Comparison of ENCODE assay signal across 8 cellular contexts in the genomic region with DNA sequence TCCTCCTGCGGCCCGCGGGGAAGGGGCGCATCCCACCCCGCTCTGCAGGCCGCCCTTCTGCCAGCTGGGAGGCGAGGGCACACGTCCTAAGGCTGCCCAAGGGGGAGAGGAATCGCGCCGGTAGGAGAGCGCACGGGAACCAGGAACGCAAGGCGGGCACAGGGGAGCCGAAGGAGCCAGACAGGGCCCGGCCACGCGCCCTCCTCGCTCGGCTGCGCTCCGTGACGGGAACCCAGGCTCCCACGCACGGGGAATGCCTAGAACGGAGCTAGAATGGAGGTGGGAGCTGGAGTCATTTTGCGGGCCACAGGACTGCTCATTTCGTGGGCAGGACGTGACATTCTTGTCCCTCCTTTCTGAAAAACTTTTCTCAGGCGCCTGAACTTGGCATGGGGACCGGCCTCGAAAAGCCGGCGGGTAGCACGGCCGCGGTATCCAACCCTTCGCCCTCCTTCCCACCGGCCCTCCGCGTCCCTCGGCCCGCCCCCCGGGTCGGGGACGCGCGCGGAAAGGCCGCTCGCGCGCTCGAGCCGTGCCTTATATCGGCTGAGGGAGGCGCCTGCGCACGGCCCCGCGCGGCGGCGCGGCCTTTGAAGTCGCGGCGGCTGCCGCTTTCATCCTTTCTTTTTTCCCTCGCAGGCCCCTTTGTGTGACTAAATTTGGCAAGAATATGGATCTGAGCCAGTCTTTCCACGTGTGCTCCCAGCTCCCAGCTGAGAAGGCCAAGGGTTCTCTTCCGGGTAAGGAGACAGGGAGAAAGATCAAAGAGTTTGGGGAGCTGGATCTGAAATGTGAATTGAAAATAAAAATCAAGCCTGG. TPM values are rescaled to one million over a fixed set of nuclear protein-coding genes. Genes with fewer than 3 reads are reported as not detected.
DNase-seq lines count a peak whose midpoint lies in the region; ATAC-seq and TF ChIP-seq lines count a peak whose summit lies in the region.

No MANE protein-coding gene starts in this region.

- H3K9me3 ChIP-seq in esophagus squamous epithelium (no peaks in the 10 kb centered on the region), thoracic aorta (no peaks in the 10 kb centered on the region)

- H3K4me1 Mint-ChIP-seq in natural killer cell = peaks cover 27 to 50% of the 10 kb centered on the region in 2 donors

- H3K36me3 ChIP-seq in esophagus squamous epithelium (no peaks in the 10 kb centered on the region), thoracic aorta (no peaks in the 10 kb centered on the region)

- H3K4me1 ChIP-seq in esophagus squamous epithelium (peaks cover 8 to 52% (median 14%) of the 10 kb centered on the region in 3 donors), thoracic aorta (ENCODE audit: control insufficient read depth in 1 of 2, low read depth in 2 of 2) (peaks cover 14 to 26% of the 10 kb centered on the region in 2 donors)

- peak overlapping the region; percentile 55 to 73 (median 64) for H3K4me3 ChIP-seq in esophagus squamous epithelium
- peak overlapping the region; percentile 88 for H3K4me3 ChIP-seq in thoracic aorta

- H3K27me3 ChIP-seq in esophagus squamous epithelium (peaks cover 0 to 84% (median 18%) of the 10 kb centered on the region in 4 donors), thoracic aorta (replicated peaks; ENCODE audit: insufficient read depth) (peaks cover 32% of the 10 kb centered on the region)

- H3K27ac ChIP-seq in esophagus squamous epithelium (peak overlapping the region; percentile 65 to 88 (median 76)), thoracic aorta (peak overlapping the region; percentile 1 to 12)

- intact Hi-C loops in esophagus squamous epithelium (cut with DNase I) = no loop called here
- intact Hi-C loops in natural killer cell (cut with micrococcal nuclease) = loop anchor here (5.0 kb wide), 1 partner anchor 56 kb away; no protein-coding TSS in a partner anchor

- DNase-seq in GM10266 (ENCODE audit: extremely low spot score) = peak; percentile 77
- peak; percentile 4 for DNase-seq in NCI-H2171 (lab: John Stamatoyannopoulos, UW)
- peak; percentile 62 for DNase-seq in activated T-cell treated with anti-CD3 and anti-CD28 coated beads for 24 hours (ENCODE audit: low read depth)
- no peak for DNase-seq in esophagus squamous epithelium (lab: John Stamatoyannopoulos, UW)
- DNase-seq in natural killer cell = peak; percentile 53
- DNase-seq in thoracic aorta (ENCODE audit: low spot score) = no peak
- DNase-seq in AML-193 (lab: John Stamatoyannopoulos, UW) = no peak

- no peaks in the 10 kb centered on the region for H3K9me3 Mint-ChIP-seq in natural killer cell

- H3K27me3 Mint-ChIP-seq in natural killer cell (ENCODE audit: low read depth in 2 of 2) = peaks cover 47 to 48% of the 10 kb centered on the region in 2 donors

- peak overlapping the region; percentile 89 for H3K4me3 Mint-ChIP-seq in natural killer cell

- TF ChIP-seq POLR2A in esophagus squamous epithelium (IDR thresholded peaks at IDR 0.05) = peak in 1 of 4 donors; percentile 57

- no peak for TF ChIP-seq CTCF in GM10266 (IDR thresholded peaks at IDR 0.05; ENCODE audit: control insufficient read depth, insufficient read depth, low read depth, missing control alignments)
- TF ChIP-seq CTCF in esophagus squamous epithelium (IDR thresholded peaks at IDR 0.05) = no peak
- TF ChIP-seq CTCF in natural killer cell (IDR thresholded peaks at IDR 0.05) = no peak
- no peak for TF ChIP-seq CTCF in thoracic aorta (IDR thresholded peaks at IDR 0.05)

- 0% methylated on average over 21 to 41 of the region's 73 CpGs for WGBS in esophagus squamous epithelium, 2 donors

- ATAC-seq in HG02678 (IDR thresholded peaks at IDR 0.05; ENCODE audit: unreplicated experiment) = peak; percentile 57
- ATAC-seq in natural killer cell = peak; percentile 74 to 76 (median 75)
- ATAC-seq in thoracic aorta (ENCODE audit: insufficient number of reproducible peaks, low FRiP score, low read depth) = no peak

- H3K27ac Mint-ChIP-seq in natural killer cell = peak overlapping the region in 1 of 2 donors; percentile 56

- no peaks in the 10 kb centered on the region for H3K36me3 Mint-ChIP-seq in natural killer cell

RNA-seq across cellular contexts. Expression of a gene that starts 4.3 kb away (rescaled TPM):
- total RNA-seq in esophagus squamous epithelium = 10 to 100 TPM in 2 of 4 donors, 1 to 10 TPM in 2; 8.0 to 13.9 (median 10.1) TPM
- total RNA-seq in natural killer cell = 10 to 100 TPM; 18.7 to 39.8 (median 24.5) TPM
- total RNA-seq in thoracic aorta = 1 to 10 TPM in 1 of 2 donors, under 1 TPM in 1; 0.54 to 3.2 TPM

Comparison
In these comparisons a context has a peak if more than half of its experiments do, and no peak if none do; other contexts are left out.
1. DNase-seq: peak in GM10266 (single experiment), NCI-H2171 (single experiment), activated T-cell treated with anti-CD3 and anti-CD28 coated beads for 24 hours (single experiment) and natural killer cell (single experiment); none in esophagus squamous epithelium (single experiment), thoracic aorta (single experiment) and AML-193 (0 of 2).